ENCODE assay signal across 1 cellular context in genomic region chr5:665956-666711, GRCh38.
TF ChIP-seq lines count a peak whose summit lies in the region.

No MANE protein-coding gene starts in this region.

TF ChIP-seq in GM23338, 12 proteins besides CTCF, POLR2A, EP300 and RAD21 (continued from another document):
- TF ChIP-seq, protein P1, sequence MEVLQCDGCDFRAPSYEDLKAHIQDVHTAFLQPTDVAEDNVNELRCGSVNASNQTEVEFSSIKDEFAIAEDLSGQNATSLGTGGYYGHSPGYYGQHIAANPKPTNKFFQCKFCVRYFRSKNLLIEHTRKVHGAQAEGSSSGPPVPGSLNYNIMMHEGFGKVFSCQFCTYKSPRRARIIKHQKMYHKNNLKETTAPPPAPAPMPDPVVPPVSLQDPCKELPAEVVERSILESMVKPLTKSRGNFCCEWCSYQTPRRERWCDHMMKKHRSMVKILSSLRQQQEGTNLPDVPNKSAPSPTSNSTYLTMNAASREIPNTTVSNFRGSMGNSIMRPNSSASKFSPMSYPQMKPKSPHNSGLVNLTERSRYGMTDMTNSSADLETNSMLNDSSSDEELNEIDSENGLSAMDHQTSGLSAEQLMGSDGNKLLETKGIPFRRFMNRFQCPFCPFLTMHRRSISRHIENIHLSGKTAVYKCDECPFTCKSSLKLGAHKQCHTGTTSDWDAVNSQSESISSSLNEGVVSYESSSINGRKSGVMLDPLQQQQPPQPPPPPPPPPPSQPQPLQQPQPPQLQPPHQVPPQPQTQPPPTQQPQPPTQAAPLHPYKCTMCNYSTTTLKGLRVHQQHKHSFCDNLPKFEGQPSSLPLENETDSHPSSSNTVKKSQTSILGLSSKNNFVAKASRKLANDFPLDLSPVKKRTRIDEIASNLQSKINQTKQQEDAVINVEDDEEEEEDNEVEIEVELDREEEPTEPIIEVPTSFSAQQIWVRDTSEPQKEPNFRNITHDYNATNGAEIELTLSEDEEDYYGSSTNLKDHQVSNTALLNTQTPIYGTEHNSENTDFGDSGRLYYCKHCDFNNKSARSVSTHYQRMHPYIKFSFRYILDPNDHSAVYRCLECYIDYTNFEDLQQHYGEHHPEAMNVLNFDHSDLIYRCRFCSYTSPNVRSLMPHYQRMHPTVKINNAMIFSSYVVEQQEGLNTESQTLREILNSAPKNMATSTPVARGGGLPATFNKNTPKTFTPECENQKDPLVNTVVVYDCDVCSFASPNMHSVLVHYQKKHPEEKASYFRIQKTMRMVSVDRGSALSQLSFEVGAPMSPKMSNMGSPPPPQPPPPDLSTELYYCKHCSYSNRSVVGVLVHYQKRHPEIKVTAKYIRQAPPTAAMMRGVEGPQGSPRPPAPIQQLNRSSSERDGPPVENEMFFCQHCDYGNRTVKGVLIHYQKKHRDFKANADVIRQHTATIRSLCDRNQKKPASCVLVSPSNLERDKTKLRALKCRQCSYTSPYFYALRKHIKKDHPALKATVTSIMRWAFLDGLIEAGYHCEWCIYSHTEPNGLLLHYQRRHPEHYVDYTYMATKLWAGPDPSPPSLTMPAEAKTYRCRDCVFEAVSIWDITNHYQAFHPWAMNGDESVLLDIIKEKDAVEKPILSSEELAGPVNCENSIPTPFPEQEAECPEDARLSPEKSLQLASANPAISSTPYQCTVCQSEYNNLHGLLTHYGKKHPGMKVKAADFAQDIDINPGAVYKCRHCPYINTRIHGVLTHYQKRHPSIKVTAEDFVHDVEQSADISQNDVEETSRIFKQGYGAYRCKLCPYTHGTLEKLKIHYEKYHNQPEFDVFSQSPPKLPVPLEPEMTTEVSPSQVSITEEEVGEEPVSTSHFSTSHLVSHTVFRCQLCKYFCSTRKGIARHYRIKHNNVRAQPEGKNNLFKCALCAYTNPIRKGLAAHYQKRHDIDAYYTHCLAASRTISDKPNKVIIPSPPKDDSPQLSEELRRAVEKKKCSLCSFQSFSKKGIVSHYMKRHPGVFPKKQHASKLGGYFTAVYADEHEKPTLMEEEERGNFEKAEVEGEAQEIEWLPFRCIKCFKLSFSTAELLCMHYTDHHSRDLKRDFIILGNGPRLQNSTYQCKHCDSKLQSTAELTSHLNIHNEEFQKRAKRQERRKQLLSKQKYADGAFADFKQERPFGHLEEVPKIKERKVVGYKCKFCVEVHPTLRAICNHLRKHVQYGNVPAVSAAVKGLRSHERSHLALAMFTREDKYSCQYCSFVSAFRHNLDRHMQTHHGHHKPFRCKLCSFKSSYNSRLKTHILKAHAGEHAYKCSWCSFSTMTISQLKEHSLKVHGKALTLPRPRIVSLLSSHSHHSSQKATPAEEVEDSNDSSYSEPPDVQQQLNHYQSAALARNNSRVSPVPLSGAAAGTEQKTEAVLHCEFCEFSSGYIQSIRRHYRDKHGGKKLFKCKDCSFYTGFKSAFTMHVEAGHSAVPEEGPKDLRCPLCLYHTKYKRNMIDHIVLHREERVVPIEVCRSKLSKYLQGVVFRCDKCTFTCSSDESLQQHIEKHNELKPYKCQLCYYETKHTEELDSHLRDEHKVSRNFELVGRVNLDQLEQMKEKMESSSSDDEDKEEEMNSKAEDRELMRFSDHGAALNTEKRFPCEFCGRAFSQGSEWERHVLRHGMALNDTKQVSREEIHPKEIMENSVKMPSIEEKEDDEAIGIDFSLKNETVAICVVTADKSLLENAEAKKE (CRISPR knock-in tag; IDR thresholded peaks at IDR 0.05) = no peak
- TF ChIP-seq EZH2phosphoT487 (IDR thresholded peaks at IDR 0.05; ENCODE audit: unreplicated experiment) = no peak
- no peak for TF ChIP-seq CREB1 (CRISPR knock-in tag; IDR thresholded peaks at IDR 0.05; ENCODE audit: low read depth)
